In the genomic region with DNA sequence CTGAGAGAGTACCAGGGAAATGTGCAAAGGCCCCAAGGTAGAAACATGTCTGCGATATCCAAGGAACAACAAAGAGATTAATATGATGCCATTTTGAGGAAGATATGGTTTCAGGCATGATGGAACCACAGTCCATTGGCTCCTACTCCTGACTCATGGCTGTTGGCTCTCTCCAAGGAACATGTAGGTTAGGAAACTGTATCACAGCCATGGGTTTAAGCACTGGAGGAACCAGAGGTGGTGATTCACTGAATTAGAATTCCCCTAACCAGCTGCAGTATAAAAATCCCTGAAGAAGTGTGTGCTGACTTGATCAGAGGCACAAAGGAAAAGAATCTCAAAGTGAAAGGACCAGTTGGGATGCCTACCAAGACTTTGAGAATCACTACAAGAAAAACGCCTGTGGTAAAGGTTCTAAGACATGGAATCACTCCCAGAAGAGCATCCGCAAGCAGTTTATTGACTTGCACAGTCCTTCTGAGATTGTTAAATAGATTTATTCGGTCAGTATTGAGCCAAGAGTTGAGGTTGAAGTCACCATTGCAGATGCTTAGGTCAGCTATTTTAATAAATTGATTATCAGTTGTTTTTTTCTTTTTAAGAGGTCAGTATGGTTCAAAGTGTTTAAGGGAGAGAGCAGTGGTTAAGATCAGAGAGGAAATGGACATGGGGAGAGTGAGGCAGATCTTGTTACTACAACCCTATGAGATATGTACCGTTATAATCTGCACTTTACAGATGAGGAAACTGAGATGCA, we compare ENCODE assay signal across 16 cellular contexts.
DNase-seq lines count a peak whose midpoint lies in the region; ATAC-seq and TF ChIP-seq lines count a peak whose summit lies in the region.
"Had no signal": no experiment of that assay in that cellular context is flagged by ENCODE, and none has a peak within 500 bp of the region (broad histone marks: within the 10 kb centered on the region; RNA-seq: fewer than 3 reads in every experiment).

No MANE protein-coding gene starts in this region.

- H2BK12ac ChIP-seq in neuronal stem cell (ENCODE audit: low read length): no peak overlapping the region

- H3K23ac ChIP-seq in neuronal stem cell (ENCODE audit: low read depth, low read length, poor library complexity): no peak overlapping the region

- H3K14ac ChIP-seq in neuronal stem cell (ENCODE audit: low read length): no peak overlapping the region

- CTCF ChIA-PET in RWPE1 (lab: Yijun Ruan, JAX): interaction anchor here (0.7 kb wide), 1 partner anchor 109 kb away, joined by 4 read pairs; no protein-coding TSS in a partner anchor

- WGBS in neuronal stem cell (ENCODE audit: extremely low coverage in 2 of 2, insufficient read length in 2 of 2, insufficient replicate concordance in 1 of 2), 2 donors: no CpG with 5 or more reads among the region's 5 CpGs

- no peak overlapping the region for H2AFZ ChIP-seq in neuronal stem cell (ENCODE audit: low read length)

- no peaks in the 10 kb centered on the region for H3K27me3 Mint-ChIP-seq in activated naive CD8-positive, alpha-beta T cell treated with anti-CD3 and anti-CD28 coated beads, Interleukin-2, amount 50 U/mL, for 24 hours

- no peaks in the 10 kb centered on the region for H3K27me3 ChIP-seq in neuronal stem cell (ENCODE audit: control insufficient read depth in 3 of 3, insufficient read depth in 3 of 3, low read depth in 1 of 3, low read length in 3 of 3)
- H3K27me3 ChIP-seq: esophagus muscularis mucosa, Peyer's patch had no signal

- no peak overlapping the region for H4K8ac ChIP-seq in neuronal stem cell (ENCODE audit: low read depth, low read length)

- no peak overlapping the region for H3K9ac ChIP-seq in neuronal stem cell (ENCODE audit: low read depth, low read length, poor library complexity)

- H3K9me3 ChIP-seq in neuronal stem cell (replicated peaks in 1 of 2; ENCODE audit: control insufficient read depth in 2 of 2, insufficient read depth in 1 of 2, low read depth in 1 of 2, low read length in 2 of 2): no peaks in the 10 kb centered on the region
- H3K9me3 ChIP-seq: esophagus muscularis mucosa, Peyer's patch had no signal

- peak; percentile 86 for DNase-seq in ELR (ENCODE audit: low read depth)
- peak; percentile 24 for DNase-seq in RWPE1 (ENCODE audit: low spot score)
- peak; percentile 86 for DNase-seq in renal cortical epithelial cell (ENCODE audit: low read depth)
- DNase-seq in inferior parietal cortex (ENCODE audit: extremely low spot score): no peak
- DNase-seq in activated naive CD8-positive, alpha-beta T cell treated with anti-CD3 and anti-CD28 coated beads, Interleukin-2, amount 50 U/mL, for 24 hours: no peak
- DNase-seq in neuronal stem cell (ENCODE audit: low spot score): no peak
- DNase-seq: activated CD4-positive, alpha-beta T cell treated with anti-CD3 and anti-CD28 coated beads, Interleukin-2, amount 50 U/mL, for 1 hour; central memory CD4-positive, alpha-beta T cell; COR-L47; NCI-H1092 treated with DMSO at 0.1 percent for 48 hours; NCI-H446 treated with DMSO at 0.1 percent for 48 hours; Peyer's patch had no signal

- ATAC-seq in esophagus mucosa: peak; percentile 94
- no peak for ATAC-seq in activated naive CD8-positive, alpha-beta T cell treated with anti-CD3 and anti-CD28 coated beads, Interleukin-2, amount 50 U/mL, for 24 hours

- H3K4me1 Mint-ChIP-seq in activated naive CD8-positive, alpha-beta T cell treated with anti-CD3 and anti-CD28 coated beads, Interleukin-2, amount 50 U/mL, for 24 hours: no peaks in the 10 kb centered on the region

- no peak overlapping the region for H3K4me3 Mint-ChIP-seq in activated naive CD8-positive, alpha-beta T cell treated with anti-CD3 and anti-CD28 coated beads, Interleukin-2, amount 50 U/mL, for 24 hours
- H3K4me3 Mint-ChIP-seq: T-helper 2 cell treated with Interferon-gamma antibody and Interleukin-4, amounts not matched to agents 5 μg/mL and 100 μg/mL, for 36 hours had no signal

- no peaks in the 10 kb centered on the region for H3K9me3 Mint-ChIP-seq in activated naive CD8-positive, alpha-beta T cell treated with anti-CD3 and anti-CD28 coated beads, Interleukin-2, amount 50 U/mL, for 24 hours
- H3K9me3 Mint-ChIP-seq: activated T-helper 2 cell treated with anti-CD3 and anti-CD28 coated beads, Interferon-gamma antibody, Interleukin-2, Interleukin-4, amounts not matched to agents 10 μg/mL and 5 μg/mL and 100 μg/mL, durations not matched to agents 14 hours and 24 hours and 36 hours; T-helper 2 cell treated with Interferon-gamma antibody and Interleukin-4, amounts not matched to agents 5 μg/mL and 100 μg/mL, for 36 hours had no signal

- no peak overlapping the region for H3K4ac ChIP-seq in neuronal stem cell (ENCODE audit: low read length)

- TF ChIP-seq CTCF in RWPE1 (conservative IDR thresholded peaks at IDR 0.05; ENCODE audit: low read depth): no peak

- no peak overlapping the region for H2AK5ac ChIP-seq in neuronal stem cell (ENCODE audit: low read depth, low read length)

- peaks cover 0 to 6% of the 10 kb centered on the region in 2 donors for H3K36me3 ChIP-seq in neuronal stem cell (replicated peaks in 1 of 2; ENCODE audit: control insufficient read depth in 2 of 2, insufficient read depth in 2 of 2, low read length in 2 of 2)

- H3K27ac Mint-ChIP-seq in activated naive CD8-positive, alpha-beta T cell treated with anti-CD3 and anti-CD28 coated beads, Interleukin-2, amount 50 U/mL, for 24 hours: no peak overlapping the region
- H3K27ac Mint-ChIP-seq: activated T-helper 2 cell treated with anti-CD3 and anti-CD28 coated beads, Interferon-gamma antibody, Interleukin-2, Interleukin-4, amounts not matched to agents 10 μg/mL and 5 μg/mL and 100 μg/mL, durations not matched to agents 14 hours and 24 hours and 36 hours; T-helper 2 cell treated with Interferon-gamma antibody and Interleukin-4, amounts not matched to agents 5 μg/mL and 100 μg/mL, for 36 hours had no signal

- no peak overlapping the region for H3K4me2 ChIP-seq in neuronal stem cell (ENCODE audit: insufficient read depth, low read length, poor library complexity, severe bottlenecking)

- no peak overlapping the region for H2BK15ac ChIP-seq in neuronal stem cell (ENCODE audit: low read length)

- no peak overlapping the region for H3K4me3 ChIP-seq in neuronal stem cell (ENCODE audit: low read length in 2 of 2)
- H3K4me3 ChIP-seq: esophagus muscularis mucosa, Peyer's patch had no signal

- no peak overlapping the region for H2BK5ac ChIP-seq in neuronal stem cell (ENCODE audit: low read length)

- no peak overlapping the region for H2BK120ac ChIP-seq in neuronal stem cell (ENCODE audit: low read depth, low read length)

- no peak overlapping the region for H4K91ac ChIP-seq in neuronal stem cell (ENCODE audit: low read depth, low read length, poor library complexity)

- H3K4me1 ChIP-seq in neuronal stem cell (ENCODE audit: control insufficient read depth in 2 of 2, insufficient read depth in 1 of 2, low read depth in 1 of 2, low read length in 2 of 2): no peaks in the 10 kb centered on the region
- H3K4me1 ChIP-seq: Peyer's patch had no signal

- no peaks in the 10 kb centered on the region for H3K79me1 ChIP-seq in neuronal stem cell (ENCODE audit: low read depth, low read length)

- no peaks in the 10 kb centered on the region for H3K36me3 Mint-ChIP-seq in activated naive CD8-positive, alpha-beta T cell treated with anti-CD3 and anti-CD28 coated beads, Interleukin-2, amount 50 U/mL, for 24 hours (ENCODE audit: low read depth)

- H3K27ac ChIP-seq in RWPE1: no peak overlapping the region
- H3K27ac ChIP-seq in neuronal stem cell (replicated peaks; ENCODE audit: low read length): no peak overlapping the region
- H3K27ac ChIP-seq: esophagus muscularis mucosa, Peyer's patch had no signal

- no peak overlapping the region for H3K18ac ChIP-seq in neuronal stem cell (ENCODE audit: low read length)

- POLR2A ChIA-PET in RWPE1 (lab: Yijun Ruan, JAX; ENCODE audit: low non-redundant PET): no interaction called here

Comparison
In these comparisons a context has a peak if more than half of its experiments do, and no peak if none do; other contexts are left out.
1. DNase-seq: peak in ELR (single experiment), RWPE1 (single experiment) and renal cortical epithelial cell (single experiment); none in inferior parietal cortex (single experiment), activated naive CD8-positive, alpha-beta T cell treated with anti-CD3 and anti-CD28 coated beads, Interleukin-2, amount 50 U/mL, for 24 hours (single experiment) and neuronal stem cell (single experiment).